In genomic region chr13:72456486-72456885, GRCh38 we compare ENCODE assay signal across 17 cellular contexts.
A peak's percentile ranks its signal among the peaks of the same experiment; 100 is the strongest.
DNase-seq lines count a peak whose midpoint lies in the region; ATAC-seq lines count a peak whose summit lies in the region.
"Had no signal": no experiment of that assay in that cellular context is flagged by ENCODE, and none has a peak within 500 bp of the region (broad histone marks: within the 10 kb centered on the region; RNA-seq: fewer than 3 reads in every experiment).

No MANE protein-coding gene starts in this region.

- intact Hi-C loops in sciatic nerve (cut with DNase I), result no loop called here

- peak; percentile 73 for DNase-seq in NCI-H2171 treated with DMSO at 0.1 percent for 48 hours (lab: John Stamatoyannopoulos, UW)
- DNase-seq in NCI-H2171 (lab: John Stamatoyannopoulos, UW), result no peak
- DNase-seq in cerebellum (ENCODE audit: low spot score), result peak; percentile 24
- no peak for DNase-seq in sciatic nerve (ENCODE audit: low spot score)
- DNase-seq in NCI-H128 (lab: John Stamatoyannopoulos, UW; ENCODE audit: unreplicated experiment), result no peak
- DNase-seq: AML-193; CD4-positive, alpha-beta memory T cell; CD4-positive, CD25-positive, alpha-beta regulatory T cell; CD8-positive, alpha-beta memory T cell; COR-L47; DMS153; DMS53; DMS79; DND-41; EL; GF-D8 had no signal

- ATAC-seq in sciatic nerve, result no peak
- ATAC-seq: A549 had no signal

Comparison
In these comparisons a context has a peak if more than half of its experiments do, and no peak if none do; other contexts are left out.
1. DNase-seq: peak in NCI-H2171 treated with DMSO at 0.1 percent for 48 hours (single experiment) and cerebellum (single experiment); none in NCI-H2171 (single experiment), sciatic nerve (single experiment) and NCI-H128 (single experiment).